23 cellular contexts compared by ENCODE assay signal in the genomic region with DNA sequence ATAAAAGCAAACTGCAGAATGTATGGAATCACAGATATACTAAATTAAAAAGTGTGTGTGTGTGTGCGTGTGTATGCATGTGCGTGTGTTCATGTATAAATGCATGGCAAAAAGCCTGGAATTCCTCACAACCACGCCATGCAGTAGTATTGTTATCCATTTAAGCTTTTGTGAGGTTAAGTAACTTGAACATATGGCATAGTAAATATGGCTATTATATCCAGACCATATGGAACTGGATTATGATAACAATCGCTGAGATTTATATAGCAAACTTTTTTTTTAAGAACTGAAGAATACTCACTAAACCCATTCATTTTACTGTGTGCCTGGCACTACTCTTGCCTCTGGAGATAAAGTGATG. TPM values are rescaled to one million over a fixed set of nuclear protein-coding genes. Genes with fewer than 3 reads are reported as not detected.
DNase-seq lines count a peak whose midpoint lies in the region; ATAC-seq and TF ChIP-seq lines count a peak whose summit lies in the region.
"Had no signal": no experiment of that assay in that cellular context is flagged by ENCODE, and none has a peak within 500 bp of the region (broad histone marks: within the 10 kb centered on the region; RNA-seq: fewer than 3 reads in every experiment).

No MANE protein-coding gene starts in this region.

- in situ Hi-C loops in HAP-1 (cut with MboI; ENCODE audit: low sequenced_read_pairs), result no loop called here

- no peak for TF ChIP-seq CTCF in psoas muscle (IDR thresholded peaks at IDR 0.05)

- no peak for ATAC-seq in psoas muscle
- ATAC-seq: GM12878; GM23338; natural killer cell; stimulated activated naive B cell treated with anti-CD40 and anti-IgM and Interleukin-4, amounts not matched to agents 10 μg/mL and 1 μg/mL and 100 μg/mL, for 72 hours had no signal

- intact Hi-C loops in psoas muscle (cut with DNase I), result loop anchor here in 1 of 2 donors (5.0 kb wide), 1 partner anchor 50 kb away; no protein-coding TSS in a partner anchor

- 40 to 63% (median 56%) methylated on average over 4 of the region's 4 CpGs for WGBS in psoas muscle, 3 donors

- peak overlapping the region; percentile 82 for H3K27ac ChIP-seq in psoas muscle
- H3K27ac ChIP-seq: pancreas, testis had no signal

- H3K4me3 ChIP-seq in psoas muscle (no peak overlapping the region), HAP-1 (no peak overlapping the region)
- H3K4me3 ChIP-seq: GM12878, GM23338, pancreas, Peyer's patch, testis had no signal

- DNase-seq in DMS 273 (lab: John Stamatoyannopoulos, UW; ENCODE audit: unreplicated experiment), result peak; percentile 58
- peak; percentile 70 for DNase-seq in NCI-H69 (lab: John Stamatoyannopoulos, UW)
- peak; percentile 32 for DNase-seq in dedifferentiated amniotic fluid mesenchymal stem cell (ENCODE audit: extremely low spot score)
- no peak for DNase-seq in psoas muscle
- DNase-seq in OCI-M2 (lab: John Stamatoyannopoulos, UW; ENCODE audit: unreplicated experiment), result no peak
- DNase-seq in HAP-1 (ENCODE audit: low spot score in 2 of 2), result no peak
- DNase-seq in stimulated activated CD4-positive, alpha-beta T cell treated with anti-CD3 and anti-CD28 coated beads, Interleukin-4, amount 100 ng/mL, for 24 hours, result no peak
- DNase-seq: activated B cell treated with CpG ODN at 0.5 μM for 24 hours; activated CD4-positive, alpha-beta memory T cell treated with anti-CD3 and anti-CD28 coated beads for 36 hours; activated T-cell treated with anti-CD3 and anti-CD28 coated beads for 4 hours; caudate nucleus; CD4-positive, alpha-beta T cell; Karpas-422; natural killer cell; NCI-H1048; NCI-H2081 treated with DMSO at 0.1 percent for 48 hours; stimulated activated CD4-positive, alpha-beta T cell treated with anti-CD3 and anti-CD28 coated beads, Interleukin-1b, Interleukin-23, amount 100 ng/mL, for 48 hours; stimulated activated naive B cell treated with anti-CD40 and anti-IgM and Interleukin-4, amounts not matched to agents 10 μg/mL and 1 μg/mL and 100 μg/mL, for 72 hours; testis had no signal

- H3K4me1 ChIP-seq in psoas muscle (peaks cover 34% of the 10 kb centered on the region), HAP-1 (no peaks in the 10 kb centered on the region)
- H3K4me1 ChIP-seq: pancreas, testis had no signal

- no peaks in the 10 kb centered on the region for H3K36me3 ChIP-seq in psoas muscle (ENCODE audit: insufficient read depth in 1 of 2, low read depth in 1 of 2)
- no peaks in the 10 kb centered on the region for H3K36me3 ChIP-seq in HAP-1 (replicated peaks)
- H3K36me3 ChIP-seq: pancreas, Peyer's patch had no signal

- H3K27me3 ChIP-seq in psoas muscle (ENCODE audit: insufficient read depth in 3 of 3, low read length in 2 of 3), result no peaks in the 10 kb centered on the region
- no peaks in the 10 kb centered on the region for H3K27me3 ChIP-seq in HAP-1 (ENCODE audit: low read depth)
- H3K27me3 ChIP-seq: pancreas, Peyer's patch, testis had no signal

- H3K9me3 ChIP-seq in psoas muscle, result no peaks in the 10 kb centered on the region
- H3K9me3 ChIP-seq in HAP-1, result no peaks in the 10 kb centered on the region
- H3K9me3 ChIP-seq: pancreas, Peyer's patch, testis had no signal

RNA-seq across cellular contexts. Expression of gene NANOS1, which starts 22.3 kb away (rescaled TPM):
- 10 to 100 TPM in 3 of 4 donors, 1 to 10 TPM in 1; 9.7 to 59.4 (median 17.1) TPM for total RNA-seq in psoas muscle
- polyA plus RNA-seq in psoas muscle, result 10 to 100 TPM in 2 of 3 donors, 1 to 10 TPM in 1; 1.4 to 32.8 (median 30.7) TPM

Comparison
In these comparisons a context has a peak if more than half of its experiments do, and no peak if none do; other contexts are left out.
1. DNase-seq: peak in DMS 273 (single experiment), NCI-H69 (single experiment) and dedifferentiated amniotic fluid mesenchymal stem cell (single experiment); none in psoas muscle (0 of 2), OCI-M2 (single experiment), HAP-1 (0 of 2) and stimulated activated CD4-positive, alpha-beta T cell treated with anti-CD3 and anti-CD28 coated beads, Interleukin-4, amount 100 ng/mL, for 24 hours (single experiment).